30 cellular contexts compared by ENCODE assay signal in genomic region chr2:53793821-53794220, GRCh38.
"Had no signal": no experiment of that assay in that cellular context is flagged by ENCODE, and none has a peak within 500 bp of the region (broad histone marks: within the 10 kb centered on the region; RNA-seq: fewer than 3 reads in every experiment).

No MANE protein-coding gene starts in this region.

- H3K27ac Mint-ChIP-seq: activated CD4-positive, alpha-beta memory T cell treated with anti-CD3 and anti-CD28 coated beads, Interleukin-2, amount 10 ng/mL, durations not matched to agents 7 days and 5 days; activated naive CD4-positive, alpha-beta T cell treated with anti-CD3 and anti-CD28 coated beads, Interleukin-2, amount 10 ng/mL, durations not matched to agents 7 days and 5 days; activated naive CD8-positive, alpha-beta T cell; activated naive CD8-positive, alpha-beta T cell treated with anti-CD3 and anti-CD28 coated beads, Interleukin-2, amount 50 U/mL, for 24 hours; brain had no signal

- H3K27me3 ChIP-seq: SJCRH30 had no signal

- DNase-seq: activated CD4-positive, alpha-beta memory T cell treated with anti-CD3 and anti-CD28 coated beads, Interleukin-2, amount 10 ng/mL, durations not matched to agents 7 days and 5 days; activated CD4-positive, alpha-beta T cell treated with anti-CD3 and anti-CD28 coated beads for 1 hour; activated CD4-positive, alpha-beta T cell treated with anti-CD3 and anti-CD28 coated beads for 48 hours; activated CD4-positive, CD25-positive, alpha-beta regulatory T cell; activated CD8-positive, alpha-beta memory T cell treated with anti-CD3 and anti-CD28 coated beads for 24 hours; activated effector memory CD4-positive, alpha-beta T cell treated with Interleukin-2 at 50 U/mL for 16 hours; activated naive CD4-positive, alpha-beta T cell treated with anti-CD3 and anti-CD28 coated beads, Interleukin-2, amount 10 ng/mL, durations not matched to agents 7 days and 5 days; activated naive CD8-positive, alpha-beta T cell treated with anti-CD3 and anti-CD28 coated beads, Interleukin-2, amount 50 U/mL, for 24 hours; activated T-cell treated with anti-CD3 and anti-CD28 coated beads, Interleukin-2, amount 50 U/mL, for 4 hours; anterior cingulate cortex; caudate nucleus; cerebellar nuclear complex; MV-4-11; NCI-H1092; NCI-H1436 treated with DMSO at 0.1 percent for 48 hours; NCI-H187 treated with DMSO at 0.1 percent for 48 hours; NCI-H2107; NCI-H226; NCI-H446 treated with DMSO at 0.1 percent for 48 hours; NCI-H524; NCI-H69; SHP77; SJCRH30; T1000; WERI-Rb-1 had no signal

- H3K4me1 ChIP-seq: SJCRH30 had no signal

- H3K4me3 Mint-ChIP-seq: activated CD4-positive, alpha-beta memory T cell treated with anti-CD3 and anti-CD28 coated beads, Interleukin-2, amount 10 ng/mL, durations not matched to agents 7 days and 5 days; activated naive CD4-positive, alpha-beta T cell treated with anti-CD3 and anti-CD28 coated beads, Interleukin-2, amount 10 ng/mL, durations not matched to agents 7 days and 5 days; activated naive CD8-positive, alpha-beta T cell; activated naive CD8-positive, alpha-beta T cell treated with anti-CD3 and anti-CD28 coated beads, Interleukin-2, amount 50 U/mL, for 24 hours; activated T-cell treated with anti-CD3 and anti-CD28 coated beads, Interleukin-2, amount 50 U/mL, for 4 hours; brain had no signal

- H3K4me3 ChIP-seq: K562, SJCRH30, SK-N-MC had no signal

- ATAC-seq: activated naive CD8-positive, alpha-beta T cell treated with anti-CD3 and anti-CD28 coated beads, Interleukin-2, amount 50 U/mL, for 24 hours; activated T-cell treated with anti-CD3 and anti-CD28 coated beads, Interleukin-2, amount 50 U/mL, for 4 hours; K562; Panc1 had no signal

- H3K9me3 Mint-ChIP-seq: activated CD4-positive, alpha-beta memory T cell treated with anti-CD3 and anti-CD28 coated beads, Interleukin-2, amount 10 ng/mL, durations not matched to agents 7 days and 5 days; activated naive CD4-positive, alpha-beta T cell treated with anti-CD3 and anti-CD28 coated beads, Interleukin-2, amount 10 ng/mL, durations not matched to agents 7 days and 5 days; activated naive CD8-positive, alpha-beta T cell treated with anti-CD3 and anti-CD28 coated beads, Interleukin-2, amount 50 U/mL, for 24 hours; activated T-cell treated with anti-CD3 and anti-CD28 coated beads, Interleukin-2, amount 50 U/mL, for 4 hours; brain had no signal

- H3K27me3 Mint-ChIP-seq: activated CD4-positive, alpha-beta memory T cell treated with anti-CD3 and anti-CD28 coated beads, Interleukin-2, amount 10 ng/mL, durations not matched to agents 7 days and 5 days; activated naive CD4-positive, alpha-beta T cell treated with anti-CD3 and anti-CD28 coated beads, Interleukin-2, amount 10 ng/mL, durations not matched to agents 7 days and 5 days; activated naive CD8-positive, alpha-beta T cell; activated naive CD8-positive, alpha-beta T cell treated with anti-CD3 and anti-CD28 coated beads, Interleukin-2, amount 50 U/mL, for 24 hours; brain had no signal

- H3K27ac ChIP-seq: SJCRH30, SK-N-MC, WERI-Rb-1 had no signal
